25 cellular contexts compared by ENCODE assay signal in genomic region chr16:53948326-53948725, GRCh38.
"Had no signal": no experiment of that assay in that cellular context is flagged by ENCODE, and none has a peak within 500 bp of the region (broad histone marks: within the 10 kb centered on the region; RNA-seq: fewer than 3 reads in every experiment).

No MANE protein-coding gene starts in this region.

- H3K27ac Mint-ChIP-seq: activated B cell treated with CpG ODN at 0.5 μM for 24 hours; activated CD4-positive, alpha-beta T cell treated with anti-CD3 and anti-CD28 coated beads, Interleukin-2, amount 10 ng/mL, durations not matched to agents 24 days and 14 days; activated CD8-positive, alpha-beta memory T cell treated with anti-CD3 and anti-CD28 coated beads, Interleukin-2, amount 10 ng/mL, durations not matched to agents 7 days and 5 days; activated naive CD4-positive, alpha-beta T cell treated with anti-CD3 and anti-CD28 coated beads for 36 hours; activated naive CD8-positive, alpha-beta T cell; activated T-cell treated with anti-CD3 and anti-CD28 coated beads, Interleukin-2, amount 50 U/mL, for 24 hours; activated T-helper 1 cell treated with anti-CD3 and anti-CD28 coated beads, Interleukin-12 subunit alpha, Interleukin-12 subunit beta, Interleukin-2, Interleukin-4 antibody, amounts not matched to agents 30 ng/mL and 10 ng/mL and 1 ng/mL, durations not matched to agents 14 hours and 24 hours and 36 hours; brain had no signal

- ATAC-seq: activated CD8-positive, alpha-beta memory T cell treated with anti-CD3 and anti-CD28 coated beads, Interleukin-2, amount 10 ng/mL, durations not matched to agents 7 days and 5 days; Panc1 had no signal

- H3K9me3 Mint-ChIP-seq: activated B cell treated with CpG ODN at 0.5 μM for 24 hours; activated CD4-positive, alpha-beta T cell treated with anti-CD3 and anti-CD28 coated beads, Interleukin-2, amount 10 ng/mL, durations not matched to agents 24 days and 14 days; activated naive CD4-positive, alpha-beta T cell treated with anti-CD3 and anti-CD28 coated beads for 36 hours; activated T-cell treated with anti-CD3 and anti-CD28 coated beads, Interleukin-2, amount 50 U/mL, for 24 hours; activated T-helper 1 cell treated with anti-CD3 and anti-CD28 coated beads, Interleukin-12 subunit alpha, Interleukin-12 subunit beta, Interleukin-2, Interleukin-4 antibody, amounts not matched to agents 30 ng/mL and 10 ng/mL and 1 ng/mL, durations not matched to agents 14 hours and 24 hours and 36 hours; brain had no signal

- H3K4me3 Mint-ChIP-seq: activated B cell treated with CpG ODN at 0.5 μM for 24 hours; activated CD4-positive, alpha-beta T cell treated with anti-CD3 and anti-CD28 coated beads, Interleukin-2, amount 10 ng/mL, durations not matched to agents 24 days and 14 days; activated CD8-positive, alpha-beta memory T cell treated with anti-CD3 and anti-CD28 coated beads, Interleukin-2, amount 10 ng/mL, durations not matched to agents 7 days and 5 days; activated naive CD4-positive, alpha-beta T cell treated with anti-CD3 and anti-CD28 coated beads for 36 hours; activated naive CD8-positive, alpha-beta T cell; activated T-cell treated with anti-CD3 and anti-CD28 coated beads, Interleukin-2, amount 50 U/mL, for 24 hours; activated T-helper 1 cell treated with anti-CD3 and anti-CD28 coated beads, Interleukin-12 subunit alpha, Interleukin-12 subunit beta, Interleukin-2, Interleukin-4 antibody, amounts not matched to agents 30 ng/mL and 10 ng/mL and 1 ng/mL, durations not matched to agents 14 hours and 24 hours and 36 hours; brain had no signal

- H3K36me3 Mint-ChIP-seq: activated CD8-positive, alpha-beta memory T cell treated with anti-CD3 and anti-CD28 coated beads, Interleukin-2, amount 10 ng/mL, durations not matched to agents 7 days and 5 days; activated naive CD8-positive, alpha-beta T cell; brain had no signal

- DNase-seq: activated B cell treated with CpG ODN at 0.5 μM for 24 hours; activated CD4-positive, alpha-beta T cell treated with anti-CD3 and anti-CD28 coated beads for 1 hour; activated CD4-positive, alpha-beta T cell treated with anti-CD3 and anti-CD28 coated beads, Interleukin-2, amount 10 ng/mL, durations not matched to agents 24 days and 14 days; activated CD4-positive, alpha-beta T cell treated with anti-CD3 and anti-CD28 coated beads, Interleukin-2, amount 50 U/mL, for 48 hours; activated CD8-positive, alpha-beta memory T cell treated with anti-CD3 and anti-CD28 coated beads, Interleukin-2, amount 10 ng/mL, durations not matched to agents 7 days and 5 days; activated effector memory CD4-positive, alpha-beta T cell treated with anti-CD3 and anti-CD28 coated beads, Interleukin-2, amount 50 U/mL, for 16 hours; activated naive CD4-positive, alpha-beta T cell treated with anti-CD3 and anti-CD28 coated beads for 36 hours; activated T-cell treated with anti-CD3 and anti-CD28 coated beads, Interleukin-2, amount 50 U/mL, for 24 hours; amygdala; Karpas-422; NCI-H1105 treated with DMSO at 0.1 percent for 48 hours; NCI-H187; NCI-H2081; NK-92 treated with Interleukin-12 subunit alpha and Interleukin-12 subunit beta, amount 100 ng/mL, for 24 hours; OCI-M1; RPMI8226; SHP77; T-helper 2 cell; T1000 had no signal

- FAIRE-seq: astrocyte, TTC549 had no signal

- H3K27me3 Mint-ChIP-seq: activated B cell treated with CpG ODN at 0.5 μM for 24 hours; activated CD4-positive, alpha-beta T cell treated with anti-CD3 and anti-CD28 coated beads, Interleukin-2, amount 10 ng/mL, durations not matched to agents 24 days and 14 days; activated CD8-positive, alpha-beta memory T cell treated with anti-CD3 and anti-CD28 coated beads, Interleukin-2, amount 10 ng/mL, durations not matched to agents 7 days and 5 days; activated naive CD8-positive, alpha-beta T cell; activated T-cell treated with anti-CD3 and anti-CD28 coated beads, Interleukin-2, amount 50 U/mL, for 24 hours; brain had no signal
